8 cellular contexts compared by ENCODE assay signal in genomic region chr7:139339698-139340036, GRCh38. TPM values are rescaled to one million over a fixed set of nuclear protein-coding genes. Genes with fewer than 3 reads are reported as not detected.
DNase-seq lines count a peak whose midpoint lies in the region; ATAC-seq, FAIRE-seq and TF ChIP-seq lines count a peak whose summit lies in the region.

No MANE protein-coding gene starts in this region.

- H3K4me3 Mint-ChIP-seq in CD14-positive monocyte (peak overlapping the region; percentile 92 to 93), neural progenitor cell (peak overlapping the region; percentile 95)

- TF ChIP-seq RAD21 in H1 (IDR thresholded peaks at IDR 0.05 in 1 of 2, conservative IDR thresholded peaks at IDR 0.05 in 1 of 2; ENCODE audit: low read depth in 2 of 2, low read length in 2 of 2): no peak

- H3K9ac ChIP-seq in OCI-LY3 (ENCODE audit: low read length): no peak overlapping the region; the same call in 1 of the 2 replicates
- no peak overlapping the region for H3K9ac ChIP-seq in H1 (replicated peaks in 1 of 4; ENCODE audit: extremely low read depth in 1 of 4, low read depth in 3 of 4, low read length in 3 of 4)
- H3K9ac ChIP-seq in neural progenitor cell: no peak overlapping the region

- peaks cover 29% of the 10 kb centered on the region for H3K79me2 ChIP-seq in OCI-LY3 (ENCODE audit: low read length)
- H3K79me2 ChIP-seq in H1 (ENCODE audit: control insufficient read depth in 1 of 2, insufficient read depth in 2 of 2, low read length in 2 of 2): peaks cover 0 to 21% of the 10 kb centered on the region in 2 experiments; a peak in 2 of 4 replicates
- H3K79me2 ChIP-seq in neural progenitor cell (ENCODE audit: low read depth): peaks cover 28% of the 10 kb centered on the region

- H3K9me3 Mint-ChIP-seq in CD14-positive monocyte (peaks cover 3 to 10% (median 7%) of the 10 kb centered on the region in 7 donors), neural progenitor cell (peaks cover 17% of the 10 kb centered on the region)

- H2BK120ac ChIP-seq in H1 (replicated peaks; ENCODE audit: low read depth, low read length): no peak overlapping the region

- H3K27ac ChIP-seq in OCI-LY3 (ENCODE audit: low read length) (peak overlapping the region; percentile 97), H1 (ENCODE audit: low read depth, low read length) (no peak overlapping the region), neural progenitor cell (peak overlapping the region; percentile 99)

- H3K23me2 ChIP-seq in H1 (ENCODE audit: low read depth, low read length): peaks cover 2% of the 10 kb centered on the region; the same call in 1 of the 2 replicates

- H3K23ac ChIP-seq in H1 (ENCODE audit: insufficient read length): no peak overlapping the region

- H3K27me3 ChIP-seq in OCI-LY3 (ENCODE audit: low read depth, low read length) (no peaks in the 10 kb centered on the region), H1 (replicated peaks in 1 of 4; ENCODE audit: control insufficient read depth in 3 of 4, extremely low read depth in 1 of 4, insufficient read depth in 3 of 4, low read length in 3 of 4) (peaks cover 0 to 1% (median 0%) of the 10 kb centered on the region in 4 experiments; a peak in 1 of 7 replicates), neural progenitor cell (no peaks in the 10 kb centered on the region)

- no peaks in the 10 kb centered on the region for H3K36me3 Mint-ChIP-seq in CD14-positive monocyte
- peaks cover 8% of the 10 kb centered on the region for H3K36me3 Mint-ChIP-seq in neural progenitor cell

- H2BK20ac ChIP-seq in H1 (ENCODE audit: low read length): no peak overlapping the region

- H2AFZ ChIP-seq in OCI-LY3 (ENCODE audit: low read depth, low read length) (no peak overlapping the region; the same call in 1 of the 2 replicates), H1 (ENCODE audit: low read length) (no peak overlapping the region), neural progenitor cell (replicated peaks) (peak overlapping the region; percentile 67)

- DNase-seq in CD14-positive monocyte (ENCODE audit: low spot score) (no peak), H1 (ENCODE audit: low read depth in 1 of 2, low spot score in 2 of 2) (no peak), neural progenitor cell (ENCODE audit: low spot score) (no peak), DMS153 treated with DMSO at 0.1 percent for 48 hours (lab: John Stamatoyannopoulos, UW; ENCODE audit: unreplicated experiment) (no peak)

- H3K36me3 ChIP-seq in OCI-LY3 (replicated peaks; ENCODE audit: low read depth, low read length): peaks cover 6% of the 10 kb centered on the region
- 0 out of 8 replicates have a peak, but pooled peaks cover 0 to 3% (median 0%) of the 10 kb centered on the region in 4 experiments for H3K36me3 ChIP-seq in H1 (ENCODE audit: control insufficient read depth in 2 of 4, insufficient read depth in 4 of 4, low read length in 3 of 4)
- H3K36me3 ChIP-seq in neural progenitor cell: no peaks in the 10 kb centered on the region

- CTCF ChIA-PET in H1 (lab: Charles Lee; ENCODE audit: partially characterized antibody): interaction anchor here (0.6 to 8.9 kb wide), 7 partner anchors 11 to 60 kb away, joined by 3 to 54 read pairs (median 3); no protein-coding TSS in a partner anchor

- TF ChIP-seq CTCF in CD14-positive monocyte (IDR thresholded peaks at IDR 0.05) (no peak), OCI-LY3 (IDR thresholded peaks at IDR 0.05; ENCODE audit: low read depth, low read length) (no peak), H1 (IDR thresholded peaks at IDR 0.05; ENCODE audit: control extremely low read depth in 1 of 3, insufficient read depth in 1 of 3, low read depth in 1 of 3, low read length in 3 of 3) (no peak), neural progenitor cell (IDR thresholded peaks at IDR 0.05) (no peak)

- H3K4me2 ChIP-seq in OCI-LY3 (ENCODE audit: low read length): peak overlapping the region; percentile 40
- H3K4me2 ChIP-seq in H1 (ENCODE audit: insufficient read depth in 1 of 2, low read depth in 2 of 2, low read length in 2 of 2): no peak overlapping the region; a peak in 3 of 4 replicates
- H3K4me2 ChIP-seq in neural progenitor cell: peak overlapping the region; percentile 86

- ATAC-seq in HG02610 (IDR thresholded peaks at IDR 0.05; ENCODE audit: unreplicated experiment): no peak
- ATAC-seq in HG02852 (IDR thresholded peaks at IDR 0.05; ENCODE audit: unreplicated experiment): no peak
- ATAC-seq in HG03280 (IDR thresholded peaks at IDR 0.05; ENCODE audit: unreplicated experiment): no peak

- H4K91ac ChIP-seq in H1 (replicated peaks; ENCODE audit: insufficient read length, low read length): no peak overlapping the region

- WGBS in H1 (ENCODE audit: extremely low coverage in 1 of 2, insufficient coverage in 1 of 2, insufficient read length in 1 of 2, insufficient replicate concordance in 2 of 2, low coverage in 1 of 2, low lambda C conversion rate in 2 of 2, missing lambda C conversion rate in 1 of 2), 2 experiments: 84% methylated on average over 13 of the region's 13 CpGs; no CpG with 5 or more reads in 1 of the 2 experiments

- peaks cover 0 to 7% (median 0%) of the 10 kb centered on the region in 3 donors for H3K27me3 Mint-ChIP-seq in CD14-positive monocyte (ENCODE audit: low read depth in 3 of 3)
- peaks cover 16% of the 10 kb centered on the region for H3K27me3 Mint-ChIP-seq in neural progenitor cell (ENCODE audit: insufficient read depth, low read depth)

- H4K5ac ChIP-seq in H1 (ENCODE audit: insufficient read length, low read depth, low read length): no peak overlapping the region

- no peak overlapping the region for H2BK12ac ChIP-seq in H1 (ENCODE audit: low read depth, low read length)

- no peak for TF ChIP-seq POLR2A in H1 (IDR thresholded peaks at IDR 0.05; ENCODE audit: control extremely low read depth in 1 of 2, low read depth in 2 of 2, low read length in 2 of 2)

- H3K4me1 Mint-ChIP-seq in CD14-positive monocyte (peaks cover 7% of the 10 kb centered on the region), neural progenitor cell (peaks cover 18% of the 10 kb centered on the region)

- intact Hi-C loops in CD14-positive monocyte (cut with micrococcal nuclease): loop anchor here (1.0 to 10.0 kb wide), 5 partner anchors 20 to 1585 kb away; partner anchors contain the start of genes BRAF (in 1 of the 2), LUC7L2 (in 1 of the 2) and UBN2 (in 1 of the 2)

- no peak overlapping the region for H3K14ac ChIP-seq in H1 (ENCODE audit: insufficient read length)

- H3K4me3 ChIP-seq in OCI-LY3 (ENCODE audit: low read length): peak overlapping the region; percentile 96
- peak overlapping the region; percentile 79 to 98 (median 92); a peak in 6 of 8 replicates for H3K4me3 ChIP-seq in H1 (ENCODE audit: extremely low read depth in 1 of 4, insufficient read depth in 2 of 4, low read depth in 3 of 4, low read length in 4 of 4)
- peak overlapping the region; percentile 78 for H3K4me3 ChIP-seq in neural progenitor cell

- H4K20me1 ChIP-seq in OCI-LY3 (ENCODE audit: insufficient read depth, low read length) (no peaks in the 10 kb centered on the region), H1 (replicated peaks in 1 of 2; ENCODE audit: control insufficient read depth in 1 of 2, insufficient read depth in 2 of 2, low read length in 2 of 2) (no peaks in the 10 kb centered on the region), neural progenitor cell (ENCODE audit: low read depth) (no peaks in the 10 kb centered on the region)

- H3K79me1 ChIP-seq in H1 (ENCODE audit: low read depth, low read length): 0 out of 2 replicates have a peak, but pooled peaks cover 2% of the 10 kb centered on the region

- POLR2A ChIA-PET in H1 (lab: Charles Lee; ENCODE audit: partially characterized antibody): interaction anchor here (0.8 to 2.6 kb wide), 12 partner anchors 10 to 232 kb away, joined by 3 to 30 read pairs (median 4); partner anchors contain the start of genes LUC7L2 and UBN2

- H3F3A ChIP-seq in neural progenitor cell (ENCODE audit: low read depth): peaks cover 32% of the 10 kb centered on the region

- H3K18ac ChIP-seq in H1 (ENCODE audit: extremely low read depth, low read length): no peak overlapping the region

- no peak overlapping the region for H2BK5ac ChIP-seq in H1 (ENCODE audit: low read depth, low read length)

- H3K4me1 ChIP-seq in OCI-LY3 (ENCODE audit: low read length) (0 out of 2 replicates have a peak, but pooled peaks cover 6% of the 10 kb centered on the region), H1 (replicated peaks in 1 of 4; ENCODE audit: control insufficient read depth in 3 of 4, insufficient read depth in 4 of 4, low read length in 3 of 4) (peaks cover 0 to 5% (median 4%) of the 10 kb centered on the region in 4 experiments; a peak in 5 of 7 replicates), neural progenitor cell (peaks cover 3% of the 10 kb centered on the region)

- H3K4ac ChIP-seq in H1 (replicated peaks; ENCODE audit: insufficient read length, low read depth, low read length): no peak overlapping the region

- H3K27ac Mint-ChIP-seq in CD14-positive monocyte (peak overlapping the region; percentile 97 to 99 (median 99)), neural progenitor cell (no peak overlapping the region)

- no peak overlapping the region for H4K8ac ChIP-seq in H1 (ENCODE audit: extremely low read depth, insufficient read depth, low read length)

- TF ChIP-seq EP300 in H1 (IDR thresholded peaks at IDR 0.05; ENCODE audit: borderline replicate concordance in 1 of 2, low read depth in 2 of 2, low read length in 2 of 2): no peak

- H3K9me3 ChIP-seq in OCI-LY3 (ENCODE audit: insufficient read depth, low read length): no peaks in the 10 kb centered on the region; the same call in 1 of the 2 replicates
- peaks cover 0 to 5% of the 10 kb centered on the region in 2 experiments; a peak in 2 of 4 replicates for H3K9me3 ChIP-seq in H1 (ENCODE audit: insufficient read depth in 2 of 2, low read depth in 1 of 2, low read length in 1 of 2)
- H3K9me3 ChIP-seq in neural progenitor cell (ENCODE audit: low read depth): no peaks in the 10 kb centered on the region

- FAIRE-seq in H1 (lab: Jason Lieb, UNC): no peak

- H2BK15ac ChIP-seq in H1 (ENCODE audit: low read length): no peak overlapping the region

- no peak overlapping the region for H3K56ac ChIP-seq in H1 (replicated peaks; ENCODE audit: insufficient read length, low read depth, low read length)

- H2AK5ac ChIP-seq in H1 (ENCODE audit: low read depth, low read length): no peak overlapping the region

RNA-seq across cellular contexts. Expression of gene FMC1, which starts 1.5 kb away (rescaled TPM):
- 10 to 100 TPM; 39.0 to 39.4 TPM for polyA plus RNA-seq in CD14-positive monocyte
- total RNA-seq in H1 (2021; fragmentation: NEBNext Ultra II Directional; extraction: Animal tissue kit (Norgen Biotek cat#: 25700)): 13.6 and 15.8 TPM in 2 replicates
- polyA plus RNA-seq in H1 (2011; rRNA removed): 23.3 and 28.4 TPM in 2 replicates
- 23.3 TPM for polyA plus RNA-seq in H1 (2011; cell fraction: cytosol; rRNA removed)
- 17.7 TPM for polyA plus RNA-seq in H1 (2011; cell fraction: nucleus; rRNA removed)
- 16.6 to 31.5 TPM (median 19.4 TPM) in 4 replicates for polyA plus RNA-seq in H1 (2012, experiment 1 of 2)
- 29.7 TPM for polyA plus RNA-seq in H1 (2012, experiment 2 of 2)
- 32.2 TPM for polyA plus RNA-seq in H1 (2013, experiment 1 of 2)
- 39.3 TPM for polyA plus RNA-seq in H1 (2013, experiment 2 of 2)
- polyA minus RNA-seq in H1 (2011; rRNA and poly(A)+ RNA removed): 4.1 and 6.5 TPM in 2 replicates
- polyA minus RNA-seq in H1 (2011; cell fraction: cytosol; rRNA and poly(A)+ RNA removed): 2.3 TPM
- polyA minus RNA-seq in H1 (2011; cell fraction: nucleus; rRNA and poly(A)+ RNA removed): 6.2 TPM
- total RNA-seq in neural progenitor cell (ENCODE audit: low replicate concordance): 8.1 and 16.9 TPM in 2 replicates

RNA-seq across cellular contexts. Expression of gene LUC7L2, which starts 20.0 kb away (rescaled TPM):
- polyA plus RNA-seq in CD14-positive monocyte (10 to 100 TPM; 24.7 to 26.8 TPM), H1 (2011; rRNA removed) (22.9 and 37.3 TPM in 2 replicates)
- total RNA-seq in H1 (2021; fragmentation: NEBNext Ultra II Directional; extraction: Animal tissue kit (Norgen Biotek cat#: 25700)): 64.1 and 67.8 TPM in 2 replicates
- 39.7 TPM for polyA plus RNA-seq in H1 (2011; cell fraction: cytosol; rRNA removed)
- 78.5 TPM for polyA plus RNA-seq in H1 (2011; cell fraction: nucleus; rRNA removed)
- 37.9 to 53.9 TPM (median 47.2 TPM) in 4 replicates for polyA plus RNA-seq in H1 (2012, experiment 1 of 2)
- 7.0 TPM for polyA plus RNA-seq in H1 (2012, experiment 2 of 2)
- 40.6 TPM for polyA plus RNA-seq in H1 (2013, experiment 1 of 2)
- polyA plus RNA-seq in H1 (2013, experiment 2 of 2): 39.7 TPM
- 21.7 and 37.4 TPM in 2 replicates for polyA minus RNA-seq in H1 (2011; rRNA and poly(A)+ RNA removed)
- polyA minus RNA-seq in H1 (2011; cell fraction: cytosol; rRNA and poly(A)+ RNA removed): 49.8 TPM
- polyA minus RNA-seq in H1 (2011; cell fraction: nucleus; rRNA and poly(A)+ RNA removed): 159 TPM
- total RNA-seq in neural progenitor cell (ENCODE audit: low replicate concordance): 77.5 and 111 TPM in 2 replicates

Comparison
In these comparisons a context has a peak if more than half of its experiments do, and no peak if none do; other contexts are left out.
1. H3K4me2 ChIP-seq: peak in OCI-LY3 (single experiment) and neural progenitor cell (single experiment); none in H1 (0 of 2).
2. Peak in every context shown above with its lines, with median percentiles within 50 percentile points of each other: H3K4me3 ChIP-seq.